Comparison of ENCODE assay signal across 33 cellular contexts in the genomic region with DNA sequence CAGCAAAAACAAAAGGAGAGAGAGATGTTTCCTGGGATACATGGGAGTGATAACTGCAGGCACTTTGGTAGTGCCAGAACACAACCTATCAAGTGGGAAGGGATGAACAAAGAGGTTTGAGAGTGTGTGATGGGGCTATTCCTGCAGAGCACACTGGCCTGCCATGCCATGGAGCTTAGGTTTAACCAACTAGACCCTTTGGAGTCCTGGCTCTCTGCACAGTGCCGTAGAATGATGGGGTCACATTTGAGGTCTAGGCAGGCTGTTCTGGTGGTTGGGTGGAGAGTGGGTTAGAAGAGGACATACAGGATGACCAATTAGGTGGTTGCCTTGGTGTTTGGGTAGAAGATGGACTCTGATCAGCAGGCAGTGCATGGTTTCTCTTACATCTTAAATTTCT.
"Had no signal": no experiment of that assay in that cellular context is flagged by ENCODE, and none has a peak within 500 bp of the region (broad histone marks: within the 10 kb centered on the region; RNA-seq: fewer than 3 reads in every experiment).

No MANE protein-coding gene starts in this region.

- H3K27me3 ChIP-seq: adrenal gland, body of pancreas had no signal

- H3K36me3 ChIP-seq: adrenal gland had no signal

- H3K4me3 Mint-ChIP-seq: activated CD4-positive, alpha-beta memory T cell treated with anti-CD3 and anti-CD28 coated beads for 36 hours; activated CD4-positive, alpha-beta T cell treated with anti-CD3 and anti-CD28 coated beads for 36 hours; activated CD4-positive, alpha-beta T cell treated with anti-CD3 and anti-CD28 coated beads, Interleukin-2, amount 10 ng/mL, durations not matched to agents 24 days and 14 days; activated CD8-positive, alpha-beta memory T cell treated with anti-CD3 and anti-CD28 coated beads, Interleukin-2, amount 10 ng/mL, durations not matched to agents 7 days and 5 days; activated CD8-positive, alpha-beta T cell treated with anti-CD3 and anti-CD28 coated beads, Interleukin-2, amount 10 ng/mL, durations not matched to agents 7 days and 5 days; activated naive CD4-positive, alpha-beta T cell treated with anti-CD3 and anti-CD28 coated beads for 36 hours; activated naive CD4-positive, alpha-beta T cell treated with anti-CD3 and anti-CD28 coated beads, Interleukin-2, amount 50 U/mL, for 24 hours; activated naive CD8-positive, alpha-beta T cell treated with anti-CD3 and anti-CD28 coated beads for 36 hours; activated naive CD8-positive, alpha-beta T cell treated with anti-CD3 and anti-CD28 coated beads, Interleukin-2, amount 50 U/mL, for 24 hours; activated T-helper 1 cell treated with anti-CD3 and anti-CD28 coated beads, Interleukin-12 subunit alpha, Interleukin-12 subunit beta, Interleukin-2, Interleukin-4 antibody, amounts not matched to agents 30 ng/mL and 10 ng/mL and 1 ng/mL, durations not matched to agents 14 hours and 24 hours and 36 hours; dendritic cell treated with granulocyte-macrophage colony-stimulating factor and Interleukin-4, amounts not matched to agents 40 ng/mL and 50 ng/mL, for 4 days; effector memory CD8-positive, alpha-beta T cell; T-helper 17 cell; T-helper 2 cell treated with Interferon-gamma antibody and Interleukin-4, amounts not matched to agents 5 μg/mL and 100 μg/mL, for 36 hours had no signal

- H3K36me3 Mint-ChIP-seq: activated CD4-positive, alpha-beta memory T cell treated with anti-CD3 and anti-CD28 coated beads for 36 hours; activated CD8-positive, alpha-beta memory T cell treated with anti-CD3 and anti-CD28 coated beads, Interleukin-2, amount 10 ng/mL, durations not matched to agents 7 days and 5 days; activated naive CD4-positive, alpha-beta T cell treated with anti-CD3 and anti-CD28 coated beads, Interleukin-2, amount 50 U/mL, for 24 hours; activated naive CD8-positive, alpha-beta T cell treated with anti-CD3 and anti-CD28 coated beads for 36 hours had no signal

- DNase-seq: activated CD4-positive, alpha-beta memory T cell treated with anti-CD3 and anti-CD28 coated beads for 36 hours; activated CD4-positive, alpha-beta T cell treated with anti-CD3 and anti-CD28 coated beads for 36 hours; activated CD4-positive, alpha-beta T cell treated with anti-CD3 and anti-CD28 coated beads, Interleukin-2, amount 10 ng/mL, durations not matched to agents 24 days and 14 days; activated CD4-positive, CD25-positive, alpha-beta regulatory T cell; activated CD4-positive, CD25-positive, alpha-beta regulatory T cell treated with anti-CD3 and anti-CD28 coated beads, Interleukin-2, amount 50 U/mL, for 72 hours; activated CD8-positive, alpha-beta memory T cell treated with anti-CD3 and anti-CD28 coated beads, Interleukin-2, amount 10 ng/mL, durations not matched to agents 7 days and 5 days; activated CD8-positive, alpha-beta memory T cell treated with anti-CD3 and anti-CD28 coated beads, Interleukin-2, amount 50 U/mL, for 4 hours; activated CD8-positive, alpha-beta T cell treated with anti-CD3 and anti-CD28 coated beads, Interleukin-2, amount 10 ng/mL, durations not matched to agents 7 days and 5 days; activated effector memory CD4-positive, alpha-beta T cell treated with anti-CD3 and anti-CD28 coated beads, Interleukin-2, amount 50 U/mL, for 16 hours; activated naive CD4-positive, alpha-beta T cell treated with anti-CD3 and anti-CD28 coated beads for 36 hours; activated naive CD8-positive, alpha-beta T cell treated with anti-CD3 and anti-CD28 coated beads for 36 hours; activated naive CD8-positive, alpha-beta T cell treated with anti-CD3 and anti-CD28 coated beads, Interleukin-2, amount 50 U/mL, for 24 hours; activated T-cell treated with anti-CD3 and anti-CD28 coated beads, Interleukin-2, amount 50 U/mL, for 1 hour; activated T-cell treated with anti-CD3 and anti-CD28 coated beads, Interleukin-2, amount 50 U/mL, for 48 hours; adrenal gland; amygdala; aorta; body of pancreas; caudate nucleus; cerebellar nuclear complex; dorsolateral prefrontal cortex; effector memory CD8-positive, alpha-beta T cell; foreskin fibroblast; T-helper 1 cell; T-helper 17 cell; T1000 had no signal

- H3K4me1 Mint-ChIP-seq: activated CD4-positive, alpha-beta T cell treated with anti-CD3 and anti-CD28 coated beads for 36 hours; activated CD8-positive, alpha-beta memory T cell treated with anti-CD3 and anti-CD28 coated beads, Interleukin-2, amount 10 ng/mL, durations not matched to agents 7 days and 5 days; activated naive CD4-positive, alpha-beta T cell treated with anti-CD3 and anti-CD28 coated beads, Interleukin-2, amount 50 U/mL, for 24 hours; activated naive CD8-positive, alpha-beta T cell treated with anti-CD3 and anti-CD28 coated beads for 36 hours; activated naive CD8-positive, alpha-beta T cell treated with anti-CD3 and anti-CD28 coated beads, Interleukin-2, amount 50 U/mL, for 24 hours had no signal

- H3K4me1 ChIP-seq: adrenal gland had no signal

- H3K27ac ChIP-seq: adrenal gland, body of pancreas, coronary artery, dorsolateral prefrontal cortex, epithelial cell of prostate had no signal

- H3K9me3 Mint-ChIP-seq: activated CD4-positive, alpha-beta memory T cell treated with anti-CD3 and anti-CD28 coated beads for 36 hours; activated CD4-positive, alpha-beta T cell treated with anti-CD3 and anti-CD28 coated beads, Interleukin-2, amount 10 ng/mL, durations not matched to agents 24 days and 14 days; activated naive CD4-positive, alpha-beta T cell treated with anti-CD3 and anti-CD28 coated beads for 36 hours; activated naive CD4-positive, alpha-beta T cell treated with anti-CD3 and anti-CD28 coated beads, Interleukin-2, amount 50 U/mL, for 24 hours; activated naive CD8-positive, alpha-beta T cell treated with anti-CD3 and anti-CD28 coated beads for 36 hours; activated naive CD8-positive, alpha-beta T cell treated with anti-CD3 and anti-CD28 coated beads, Interleukin-2, amount 50 U/mL, for 24 hours; activated T-helper 1 cell treated with anti-CD3 and anti-CD28 coated beads, Interleukin-12 subunit alpha, Interleukin-12 subunit beta, Interleukin-2, Interleukin-4 antibody, amounts not matched to agents 30 ng/mL and 10 ng/mL and 1 ng/mL, durations not matched to agents 14 hours and 24 hours and 36 hours; activated T-helper 2 cell treated with anti-CD3 and anti-CD28 coated beads, Interferon-gamma antibody, Interleukin-2, Interleukin-4, amounts not matched to agents 10 μg/mL and 5 μg/mL and 100 μg/mL, durations not matched to agents 14 hours and 24 hours and 36 hours; dendritic cell treated with granulocyte-macrophage colony-stimulating factor and Interleukin-4, amounts not matched to agents 40 ng/mL and 50 ng/mL, for 4 days; effector memory CD8-positive, alpha-beta T cell; T-helper 2 cell treated with Interferon-gamma antibody and Interleukin-4, amounts not matched to agents 5 μg/mL and 100 μg/mL, for 36 hours had no signal

- H3K9me3 ChIP-seq: adrenal gland, body of pancreas had no signal

- H3K27ac Mint-ChIP-seq: activated CD4-positive, alpha-beta memory T cell treated with anti-CD3 and anti-CD28 coated beads for 36 hours; activated CD4-positive, alpha-beta T cell treated with anti-CD3 and anti-CD28 coated beads for 36 hours; activated CD4-positive, alpha-beta T cell treated with anti-CD3 and anti-CD28 coated beads, Interleukin-2, amount 10 ng/mL, durations not matched to agents 24 days and 14 days; activated CD8-positive, alpha-beta memory T cell treated with anti-CD3 and anti-CD28 coated beads, Interleukin-2, amount 10 ng/mL, durations not matched to agents 7 days and 5 days; activated CD8-positive, alpha-beta T cell treated with anti-CD3 and anti-CD28 coated beads, Interleukin-2, amount 10 ng/mL, durations not matched to agents 7 days and 5 days; activated naive CD4-positive, alpha-beta T cell treated with anti-CD3 and anti-CD28 coated beads for 36 hours; activated naive CD4-positive, alpha-beta T cell treated with anti-CD3 and anti-CD28 coated beads, Interleukin-2, amount 50 U/mL, for 24 hours; activated naive CD8-positive, alpha-beta T cell treated with anti-CD3 and anti-CD28 coated beads for 36 hours; activated naive CD8-positive, alpha-beta T cell treated with anti-CD3 and anti-CD28 coated beads, Interleukin-2, amount 50 U/mL, for 24 hours; activated T-helper 1 cell treated with anti-CD3 and anti-CD28 coated beads, Interleukin-12 subunit alpha, Interleukin-12 subunit beta, Interleukin-2, Interleukin-4 antibody, amounts not matched to agents 30 ng/mL and 10 ng/mL and 1 ng/mL, durations not matched to agents 14 hours and 24 hours and 36 hours; activated T-helper 2 cell treated with anti-CD3 and anti-CD28 coated beads, Interferon-gamma antibody, Interleukin-2, Interleukin-4, amounts not matched to agents 10 μg/mL and 5 μg/mL and 100 μg/mL, durations not matched to agents 14 hours and 24 hours and 36 hours; dendritic cell treated with granulocyte-macrophage colony-stimulating factor and Interleukin-4, amounts not matched to agents 40 ng/mL and 50 ng/mL, for 4 days; effector memory CD8-positive, alpha-beta T cell; T-helper 17 cell; T-helper 2 cell treated with Interferon-gamma antibody and Interleukin-4, amounts not matched to agents 5 μg/mL and 100 μg/mL, for 36 hours had no signal

- H3K4me3 ChIP-seq: adrenal gland, body of pancreas, coronary artery, dorsolateral prefrontal cortex had no signal
